Comparison of ENCODE assay signal across 23 cellular contexts in genomic region chr15:80556694-80557367, GRCh38.
A peak's percentile ranks its signal among the peaks of the same experiment; 100 is the strongest.
DNase-seq lines count a peak whose midpoint lies in the region; ATAC-seq and TF ChIP-seq lines count a peak whose summit lies in the region.
"Had no signal": no experiment of that assay in that cellular context is flagged by ENCODE, and none has a peak within 500 bp of the region (broad histone marks: within the 10 kb centered on the region; RNA-seq: fewer than 3 reads in every experiment).

No MANE protein-coding gene starts in this region.

- TF ChIP-seq POLR2A in adrenal gland (IDR thresholded peaks at IDR 0.05) (no peak), upper lobe of left lung (IDR thresholded peaks at IDR 0.05) (no peak)

- ATAC-seq in left lung (peak; percentile 80), upper lobe of left lung (ENCODE audit: low FRiP score in 2 of 2) (peak; percentile 50 to 83), GM21723 (IDR thresholded peaks at IDR 0.05; ENCODE audit: unreplicated experiment) (no peak), aorta (ENCODE audit: low FRiP score) (no peak)
- ATAC-seq: GM12878, Panc1 had no signal

- intact Hi-C loops in adrenal gland (cut with DNase I) (no loop called here), left lung (cut with DNase I) (no loop called here), aorta (cut with DNase I) (no loop called here)

- H3K4me1 ChIP-seq in adrenal gland (replicated peaks in 1 of 2) (no peaks in the 10 kb centered on the region), left lung (peaks cover 3 to 36% of the 10 kb centered on the region in 2 donors), upper lobe of left lung (peaks cover 33 to 46% (median 38%) of the 10 kb centered on the region in 4 donors), aorta (ENCODE audit: control insufficient read depth in 1 of 2, insufficient read depth in 2 of 2, low read length in 2 of 2) (no peaks in the 10 kb centered on the region)
- H3K4me1 ChIP-seq: prostate gland, stomach, transverse colon had no signal

- peak in 3 of 4 donors; percentile 56 to 96 (median 82) for TF ChIP-seq EP300 in upper lobe of left lung (IDR thresholded peaks at IDR 0.05)

- H3K27me3 ChIP-seq in adrenal gland (no peaks in the 10 kb centered on the region), left lung (no peaks in the 10 kb centered on the region), upper lobe of left lung (no peaks in the 10 kb centered on the region), aorta (ENCODE audit: control insufficient read depth in 1 of 2, insufficient read depth in 2 of 2, low read length in 1 of 2) (no peaks in the 10 kb centered on the region)
- H3K27me3 ChIP-seq: stomach, transverse colon had no signal

- DNase-seq in NCI-H2196 (lab: John Stamatoyannopoulos, UW; ENCODE audit: unreplicated experiment) (peak; percentile 1), NCI-H2196 treated with DMSO at 0.1 percent for 48 hours (lab: John Stamatoyannopoulos, UW; ENCODE audit: unreplicated experiment) (no peak), adrenal gland (peak in 6 of 7 donors; percentile 21 to 60 (median 29)), left lung (peak in 1 of 2 donors; percentile 66), upper lobe of left lung (peak in 1 of 2 donors; percentile 83), NCI-H82 (lab: John Stamatoyannopoulos, UW) (no peak), aorta (no peak)
- DNase-seq: activated CD4-positive, alpha-beta T cell treated with anti-CD3 and anti-CD28 coated beads, Interleukin-2, amount 50 U/mL, for 4 hours; activated CD4-positive, CD25-positive, alpha-beta regulatory T cell; activated naive CD8-positive, alpha-beta T cell treated with anti-CD3 and anti-CD28 coated beads, Interleukin-2, amount 10 ng/mL, durations not matched to agents 7 days and 5 days; CD8-positive, alpha-beta memory T cell; effector memory CD4-positive, alpha-beta T cell; KBM-7; MM.1S; NCI-H1436; NCI-H524; SHP77 treated with DMSO at 0.1 percent for 48 hours; stomach; transverse colon had no signal

- H3K36me3 ChIP-seq in adrenal gland (replicated peaks in 1 of 2) (no peaks in the 10 kb centered on the region), left lung (no peaks in the 10 kb centered on the region), upper lobe of left lung (no peaks in the 10 kb centered on the region), aorta (ENCODE audit: control insufficient read depth in 1 of 2, insufficient read depth in 2 of 2, low read length in 1 of 2) (no peaks in the 10 kb centered on the region)
- H3K36me3 ChIP-seq: prostate gland, transverse colon had no signal

- H3K4me3 ChIP-seq in adrenal gland (no peak overlapping the region), left lung (no peak overlapping the region), upper lobe of left lung (no peak overlapping the region), aorta (ENCODE audit: low read length in 2 of 2) (no peak overlapping the region)
- H3K4me3 ChIP-seq: GM12878, prostate gland, stomach, transverse colon had no signal

- H3K9me3 ChIP-seq in adrenal gland (replicated peaks in 1 of 3) = no peaks in the 10 kb centered on the region
- H3K9me3 ChIP-seq in left lung = no peaks in the 10 kb centered on the region
- no peaks in the 10 kb centered on the region for H3K9me3 ChIP-seq in upper lobe of left lung
- H3K9me3 ChIP-seq in aorta (ENCODE audit: control insufficient read depth, low read length) = no peaks in the 10 kb centered on the region
- H3K9me3 ChIP-seq: prostate gland, stomach, transverse colon had no signal

- WGBS in adrenal gland, 4 donors = 87 to 91% (median 89%) methylated on average over 6 to 7 of the region's 7 CpGs
- 74 to 79% methylated on average over 7 of the region's 7 CpGs for WGBS in upper lobe of left lung, 2 donors
- WGBS in aorta, 2 donors = 89 to 92% methylated on average over 7 of the region's 7 CpGs

- TF ChIP-seq CTCF in adrenal gland (IDR thresholded peaks at IDR 0.05) (no peak), left lung (IDR thresholded peaks at IDR 0.05) (no peak), upper lobe of left lung (IDR thresholded peaks at IDR 0.05) (peak in 1 of 6 experiments; percentile 4)

- H3K27ac ChIP-seq in adrenal gland (no peak overlapping the region), left lung (no peak overlapping the region), upper lobe of left lung (peak overlapping the region in 1 of 4 donors; percentile 28), aorta (ENCODE audit: low read depth in 1 of 2, low read length in 2 of 2) (no peak overlapping the region)
- H3K27ac ChIP-seq: prostate gland, stomach, transverse colon had no signal

Comparison
In these comparisons a context has a peak if more than half of its experiments do, and no peak if none do; other contexts are left out.
1. DNase-seq: peak in NCI-H2196 (single experiment) and adrenal gland (6 of 7); none in NCI-H2196 treated with DMSO at 0.1 percent for 48 hours (single experiment), NCI-H82 (single experiment) and aorta (0 of 2).
2. ATAC-seq: peak in left lung (single experiment) and upper lobe of left lung (2 of 2); none in GM21723 (single experiment) and aorta (single experiment).